9 cellular contexts compared by ENCODE assay signal in genomic region chr2:204177977-204178522, GRCh38.
A peak's percentile ranks its signal among the peaks of the same experiment; 100 is the strongest.
DNase-seq lines count a peak whose midpoint lies in the region; ATAC-seq, FAIRE-seq and TF ChIP-seq lines count a peak whose summit lies in the region.
"Had no signal": no experiment of that assay in that cellular context is flagged by ENCODE, and none has a peak within 500 bp of the region (broad histone marks: within the 10 kb centered on the region; RNA-seq: fewer than 3 reads in every experiment).

No MANE protein-coding gene starts in this region.

- H3K27ac ChIP-seq in kidney (ENCODE audit: low read depth in 2 of 2, low read length in 2 of 2): no peak overlapping the region

- H3K27ac Mint-ChIP-seq in T-cell: no peak overlapping the region

- peaks cover 4 to 5% of the 10 kb centered on the region in 2 donors for H3K27me3 Mint-ChIP-seq in T-cell

- H3K4me1 ChIP-seq in kidney (ENCODE audit: control insufficient read depth in 1 of 2, insufficient read depth in 1 of 2, low read depth in 1 of 2, low read length in 2 of 2): no peaks in the 10 kb centered on the region

- no peak overlapping the region for H3K9ac ChIP-seq in kidney (ENCODE audit: low read length in 2 of 2)

- H3K4me3 Mint-ChIP-seq in T-cell: no peak overlapping the region

- intact Hi-C loops in kidney (cut with DNase I): no loop called here

- no peaks in the 10 kb centered on the region for H3K36me3 Mint-ChIP-seq in T-cell

- no peaks in the 10 kb centered on the region for H3K9me3 ChIP-seq in kidney (ENCODE audit: control insufficient read depth in 1 of 2, low read length in 2 of 2)

- H3K4me1 Mint-ChIP-seq in T-cell: no peaks in the 10 kb centered on the region

- H3K4me3 ChIP-seq in kidney (ENCODE audit: low read length in 2 of 2): no peak overlapping the region

- peak; percentile 54 for DNase-seq in NCI-H82 (lab: John Stamatoyannopoulos, UW)
- no peak for DNase-seq in NCI-H82 treated with DMSO at 0.1 percent for 48 hours (lab: John Stamatoyannopoulos, UW; ENCODE audit: unreplicated experiment)
- DNase-seq in T-cell: peak; percentile 30 to 72 (median 58)
- DNase-seq in amniotic epithelial cell (ENCODE audit: low read depth): peak; percentile 10
- no peak for DNase-seq in kidney
- peak; percentile 38 for DNase-seq in stimulated activated CD8-positive, alpha-beta memory T cell treated with anti-CD3 and anti-CD28 coated beads, Interleukin-12 subunit alpha, Interleukin-12 subunit beta, amount 100 ng/mL, for 24 hours (ENCODE audit: extremely low read depth)
- no peak for DNase-seq in epidermal melanocyte (ENCODE audit: insufficient read length, low spot score)

- H3K36me3 ChIP-seq in kidney (ENCODE audit: control insufficient read depth in 1 of 2, insufficient read depth in 2 of 2, low read length in 2 of 2): no peaks in the 10 kb centered on the region

- no peaks in the 10 kb centered on the region for H3K9me3 Mint-ChIP-seq in T-cell

- CTCF ChIA-PET in T-cell (lab: Charles Lee): interaction anchor here (0.5 to 3.2 kb wide), 32 partner anchors 9 to 1965 kb away, joined by 3 to 29 read pairs (median 4); no protein-coding TSS in a partner anchor

- ATAC-seq in HG03139 (IDR thresholded peaks at IDR 0.05; ENCODE audit: unreplicated experiment) (peak; percentile 81), T-cell (replicated peaks in 1 of 4) (peak; percentile 77 to 80 (median 79))

- POLR2A ChIA-PET in T-cell (lab: Charles Lee): interaction anchor here in 1 of 2 donors (0.6 kb wide), 1 partner anchor 70 kb away, joined by 4 read pairs; no protein-coding TSS in a partner anchor

- peak; percentile 39 for TF ChIP-seq CTCF in kidney (IDR thresholded peaks at IDR 0.05; ENCODE audit: borderline replicate concordance, extremely low read depth, insufficient read depth)

- FAIRE-seq in kidney (lab: Jason Lieb, UNC): no peak
- FAIRE-seq: G401.6 had no signal

Comparison
In these comparisons a context has a peak if more than half of its experiments do, and no peak if none do; other contexts are left out.
1. DNase-seq: peak in NCI-H82 (single experiment), T-cell (34 of 34), amniotic epithelial cell (single experiment) and stimulated activated CD8-positive, alpha-beta memory T cell treated with anti-CD3 and anti-CD28 coated beads, Interleukin-12 subunit alpha, Interleukin-12 subunit beta, amount 100 ng/mL, for 24 hours (single experiment); none in NCI-H82 treated with DMSO at 0.1 percent for 48 hours (single experiment), kidney (single experiment) and epidermal melanocyte (single experiment).